8 cellular contexts compared by ENCODE assay signal in genomic region chr11:94767701-94768601, GRCh38. TPM values are rescaled to one million over a fixed set of nuclear protein-coding genes. Genes with fewer than 3 reads are reported as not detected.
DNase-seq lines count a peak whose midpoint lies in the region; ATAC-seq and TF ChIP-seq lines count a peak whose summit lies in the region.

A gene with protein sequence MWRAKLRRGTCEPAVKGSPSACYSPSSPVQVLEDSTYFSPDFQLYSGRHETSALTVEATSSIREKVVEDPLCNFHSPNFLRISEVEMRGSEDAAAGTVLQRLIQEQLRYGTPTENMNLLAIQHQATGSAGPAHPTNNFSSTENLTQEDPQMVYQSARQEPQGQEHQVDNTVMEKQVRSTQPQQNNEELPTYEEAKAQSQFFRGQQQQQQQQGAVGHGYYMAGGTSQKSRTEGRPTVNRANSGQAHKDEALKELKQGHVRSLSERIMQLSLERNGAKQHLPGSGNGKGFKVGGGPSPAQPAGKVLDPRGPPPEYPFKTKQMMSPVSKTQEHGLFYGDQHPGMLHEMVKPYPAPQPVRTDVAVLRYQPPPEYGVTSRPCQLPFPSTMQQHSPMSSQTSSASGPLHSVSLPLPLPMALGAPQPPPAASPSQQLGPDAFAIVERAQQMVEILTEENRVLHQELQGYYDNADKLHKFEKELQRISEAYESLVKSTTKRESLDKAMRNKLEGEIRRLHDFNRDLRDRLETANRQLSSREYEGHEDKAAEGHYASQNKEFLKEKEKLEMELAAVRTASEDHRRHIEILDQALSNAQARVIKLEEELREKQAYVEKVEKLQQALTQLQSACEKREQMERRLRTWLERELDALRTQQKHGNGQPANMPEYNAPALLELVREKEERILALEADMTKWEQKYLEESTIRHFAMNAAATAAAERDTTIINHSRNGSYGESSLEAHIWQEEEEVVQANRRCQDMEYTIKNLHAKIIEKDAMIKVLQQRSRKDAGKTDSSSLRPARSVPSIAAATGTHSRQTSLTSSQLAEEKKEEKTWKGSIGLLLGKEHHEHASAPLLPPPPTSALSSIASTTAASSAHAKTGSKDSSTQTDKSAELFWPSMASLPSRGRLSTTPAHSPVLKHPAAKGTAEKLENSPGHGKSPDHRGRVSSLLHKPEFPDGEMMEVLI (plus strand): TSS chr11:94768356. CDS start chr11:94768512, 156 bp downstream.

- DNase-seq in 8988T, result peak; percentile 65
- DNase-seq in GM13977 (ENCODE audit: low spot score), result peak; percentile 49
- DNase-seq in NCI-H2196 treated with DMSO at 0.1 percent for 48 hours (lab: John Stamatoyannopoulos, UW; ENCODE audit: unreplicated experiment), result peak; percentile 62
- DNase-seq in activated CD8-positive, alpha-beta memory T cell treated with anti-CD3 and anti-CD28 coated beads, Interleukin-2, amount 50 U/mL, for 4 hours, result peak; percentile 28
- peak; percentile 82 to 86 for DNase-seq in fibroblast of lung (ENCODE audit: low read depth in 2 of 2)
- peak; percentile 87 for DNase-seq in testis

- H3K36me3 ChIP-seq in fibroblast of lung (ENCODE audit: control insufficient read depth, insufficient read depth, low read length) (no peaks in the 10 kb centered on the region), mucosa of rectum (ENCODE audit: control insufficient read depth in 2 of 2, insufficient read depth in 2 of 2, low read length in 2 of 2) (no peaks in the 10 kb centered on the region), testis (ENCODE audit: low read depth, missing control alignments) (no peaks in the 10 kb centered on the region)

- H3K27ac ChIP-seq in fibroblast of lung (ENCODE audit: insufficient read depth, low read length) (peak within 1 kb of the TSS; percentile 60), mucosa of rectum (ENCODE audit: low read depth in 2 of 2, low read length in 2 of 2) (peak within 1 kb of the TSS; percentile 76 to 78), testis (peak within 1 kb of the TSS; percentile 44 to 78)

- no peaks in the 10 kb centered on the region for H3K9me3 ChIP-seq in fibroblast of lung (ENCODE audit: control insufficient read depth, insufficient read depth, low read depth, low read length)
- H3K9me3 ChIP-seq in mucosa of rectum (ENCODE audit: control insufficient read depth in 2 of 2, low read length in 2 of 2), result no peaks in the 10 kb centered on the region
- no peaks in the 10 kb centered on the region for H3K9me3 ChIP-seq in testis

- no peak for TF ChIP-seq POLR2A in testis (IDR thresholded peaks at IDR 0.05)

- H3K4me1 ChIP-seq in fibroblast of lung (ENCODE audit: control insufficient read depth, extremely low read depth, insufficient read depth, low read length), result no peaks in the 10 kb centered on the region
- H3K4me1 ChIP-seq in mucosa of rectum (ENCODE audit: control insufficient read depth in 2 of 2, insufficient read depth in 2 of 2, low read length in 2 of 2), result no peaks in the 10 kb centered on the region
- no peaks in the 10 kb centered on the region for H3K4me1 ChIP-seq in testis

- H3K9ac ChIP-seq in fibroblast of lung (ENCODE audit: insufficient read depth, low read length) (peak within 1 kb of the TSS; percentile 87), mucosa of rectum (ENCODE audit: low read depth in 1 of 2, low read length in 2 of 2) (peak within 1 kb of the TSS; percentile 60 to 68)

- peak; percentile 63 for ATAC-seq in HG02970 (IDR thresholded peaks at IDR 0.05; ENCODE audit: low FRiP score, unreplicated experiment)

- TF ChIP-seq CTCF in GM13977 (IDR thresholded peaks at IDR 0.05; ENCODE audit: extremely low read depth, insufficient read depth, missing control alignments) (no peak), fibroblast of lung (conservative IDR thresholded peaks at IDR 0.05 in 1 of 2, IDR thresholded peaks at IDR 0.05 in 1 of 2; ENCODE audit: low read depth in 1 of 2, low read length in 2 of 2) (no peak), testis (IDR thresholded peaks at IDR 0.05) (no peak)

- peak within 1 kb of the TSS; percentile 50 for H2AFZ ChIP-seq in fibroblast of lung (ENCODE audit: low read length)

- peaks cover 38% of the 10 kb centered on the region for H3K79me2 ChIP-seq in fibroblast of lung (ENCODE audit: control insufficient read depth, insufficient read depth, low read length)

- peak within 1 kb of the TSS; percentile 83 to 94 (median 85) for H3K4me3 ChIP-seq in fibroblast of lung (replicated peaks in 1 of 4; ENCODE audit: control extremely low read depth in 1 of 4, insufficient read depth in 1 of 4, low read depth in 3 of 4, low read length in 4 of 4)
- H3K4me3 ChIP-seq in mucosa of rectum (ENCODE audit: low read length in 2 of 2), result peak within 1 kb of the TSS; percentile 64 to 76
- peak within 1 kb of the TSS; percentile 74 to 83 for H3K4me3 ChIP-seq in testis

- H3K27me3 ChIP-seq in fibroblast of lung (ENCODE audit: control insufficient read depth, insufficient read depth, low read length) (no peaks in the 10 kb centered on the region), mucosa of rectum (ENCODE audit: control insufficient read depth in 2 of 2, insufficient read depth in 2 of 2, low read length in 2 of 2) (peaks cover 21 to 26% of the 10 kb centered on the region in 2 donors), testis (no peaks in the 10 kb centered on the region)

- in situ Hi-C loops in GM13977 (cut with MboI; ENCODE audit: low pct_unique_long_range_greater_than_20kb, low sequenced_read_pairs, unreplicated experiment), result no loop called here

- H4K20me1 ChIP-seq in fibroblast of lung (ENCODE audit: control insufficient read depth, extremely low read depth, insufficient read depth, low read length), result peaks cover 1% of the 10 kb centered on the region

- H3K4me2 ChIP-seq in fibroblast of lung (ENCODE audit: extremely low read depth, insufficient read depth, low read length), result peak within 1 kb of the TSS; percentile 80

- WGBS in testis, 2 donors, result 5 to 13% methylated on average over 21 to 57 of the region's 57 CpGs

- intact Hi-C loops in testis (cut with DNase I; ENCODE audit: low total_unique reads), result no loop called here

RNA-seq across cellular contexts. Expression of the gene that starts here (rescaled TPM):
- total RNA-seq in fibroblast of lung (62.1 and 63.7 TPM in 2 replicates), testis (10 to 100 TPM; 17.1 to 18.7 TPM)
- polyA plus RNA-seq in fibroblast of lung (28.2 and 38.0 TPM in 2 replicates), testis (ENCODE audit: insufficient read depth, low read depth, low replicate concordance) (25.4 TPM)
- polyA plus RNA-seq in fibroblast of lung (2012), result 22.5 and 37.8 TPM in 2 replicates
- 50.3 and 60.6 TPM in 2 replicates for polyA minus RNA-seq in fibroblast of lung (ENCODE audit: low replicate concordance)

Comparison
In these comparisons a context has a peak if more than half of its experiments do, and no peak if none do; other contexts are left out.
1. Peak in every context shown above with its lines: DNase-seq, ATAC-seq, H3K4me3 ChIP-seq and H3K27ac ChIP-seq.
2. DNase-seq: peak in every context shown above with its lines; median percentile 87 in testis; 84 in fibroblast of lung; 65 in 8988T; 62 in NCI-H2196 treated with DMSO at 0.1 percent for 48 hours; 49 in GM13977; 28 in activated CD8-positive, alpha-beta memory T cell treated with anti-CD3 and anti-CD28 coated beads, Interleukin-2, amount 50 U/mL, for 4 hours.